Comparison of ENCODE assay signal across 2 cellular contexts in genomic region chr13:112723771-112724170, GRCh38.
TF ChIP-seq lines count a peak whose summit lies in the region.

No MANE protein-coding gene starts in this region.

TF ChIP-seq in endothelial cell of umbilical vein, 7 proteins besides CTCF, POLR2A, EP300 and RAD21 (continued from another document):
- TF ChIP-seq POLR2AphosphoS5 (IDR thresholded peaks at IDR 0.05; ENCODE audit: insufficient read depth, low read depth, low read length), result no peak
- TF ChIP-seq FOS (IDR thresholded peaks at IDR 0.05; ENCODE audit: borderline replicate concordance, insufficient read depth, low read length), result no peak
- no peak for TF ChIP-seq MAX (IDR thresholded peaks at IDR 0.05; ENCODE audit: insufficient read depth, insufficient read length)
- no peak for TF ChIP-seq MYC (IDR thresholded peaks at IDR 0.05; ENCODE audit: low read depth, low read length)
- TF ChIP-seq JUN (IDR thresholded peaks at IDR 0.05; ENCODE audit: borderline replicate concordance, insufficient read depth, insufficient read length, low read depth), result no peak
- TF ChIP-seq GATA2 (IDR thresholded peaks at IDR 0.05; ENCODE audit: insufficient read depth, insufficient read length, low read depth, low read length), result no peak
TF ChIP-seq in endothelial cell of umbilical vein: peak in this region for 0.

TF ChIP-seq in SK-N-SH, 30 proteins besides CTCF, POLR2A, EP300 and RAD21 (continued from another document):
- TF ChIP-seq MAX (IDR thresholded peaks at IDR 0.05; ENCODE audit: low read depth), result no peak
- no peak for TF ChIP-seq NRF1 (IDR thresholded peaks at IDR 0.05; ENCODE audit: low read depth, low read length)
- no peak for TF ChIP-seq NFIC (IDR thresholded peaks at IDR 0.05; ENCODE audit: borderline replicate concordance)
- TF ChIP-seq FOXJ3 (CRISPR knock-in tag; IDR thresholded peaks at IDR 0.05), result no peak
- no peak for TF ChIP-seq SIN3A (IDR thresholded peaks at IDR 0.05; ENCODE audit: borderline replicate concordance, low read depth, low read length)
- no peak for TF ChIP-seq MEF2A (IDR thresholded peaks at IDR 0.05; ENCODE audit: borderline replicate concordance, low read depth)
- TF ChIP-seq, protein P1, sequence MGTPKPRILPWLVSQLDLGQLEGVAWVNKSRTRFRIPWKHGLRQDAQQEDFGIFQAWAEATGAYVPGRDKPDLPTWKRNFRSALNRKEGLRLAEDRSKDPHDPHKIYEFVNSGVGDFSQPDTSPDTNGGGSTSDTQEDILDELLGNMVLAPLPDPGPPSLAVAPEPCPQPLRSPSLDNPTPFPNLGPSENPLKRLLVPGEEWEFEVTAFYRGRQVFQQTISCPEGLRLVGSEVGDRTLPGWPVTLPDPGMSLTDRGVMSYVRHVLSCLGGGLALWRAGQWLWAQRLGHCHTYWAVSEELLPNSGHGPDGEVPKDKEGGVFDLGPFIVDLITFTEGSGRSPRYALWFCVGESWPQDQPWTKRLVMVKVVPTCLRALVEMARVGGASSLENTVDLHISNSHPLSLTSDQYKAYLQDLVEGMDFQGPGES (IDR thresholded peaks at IDR 0.05; ENCODE audit: low read depth, low read length), result no peak
- no peak for TF ChIP-seq YY1 (IDR thresholded peaks at IDR 0.05; ENCODE audit: low read depth)
- no peak for TF ChIP-seq FOSL2 (IDR thresholded peaks at IDR 0.05; ENCODE audit: borderline replicate concordance, low read depth)
- TF ChIP-seq RFX5 (IDR thresholded peaks at IDR 0.05; ENCODE audit: low read length), result no peak
- no peak for TF ChIP-seq RCOR1 (IDR thresholded peaks at IDR 0.05; ENCODE audit: low read length)
- no peak for TF ChIP-seq GABPA (IDR thresholded peaks at IDR 0.05; ENCODE audit: low read depth)
- TF ChIP-seq JUND (IDR thresholded peaks at IDR 0.05), result no peak
- TF ChIP-seq GATA2 (CRISPR knock-in tag; IDR thresholded peaks at IDR 0.05), result no peak
- TF ChIP-seq TCF12 (IDR thresholded peaks at IDR 0.05), result no peak
- no peak for TF ChIP-seq POLR2AphosphoS5 (IDR thresholded peaks at IDR 0.05; ENCODE audit: low read depth, low read length)
- TF ChIP-seq, protein P2, sequence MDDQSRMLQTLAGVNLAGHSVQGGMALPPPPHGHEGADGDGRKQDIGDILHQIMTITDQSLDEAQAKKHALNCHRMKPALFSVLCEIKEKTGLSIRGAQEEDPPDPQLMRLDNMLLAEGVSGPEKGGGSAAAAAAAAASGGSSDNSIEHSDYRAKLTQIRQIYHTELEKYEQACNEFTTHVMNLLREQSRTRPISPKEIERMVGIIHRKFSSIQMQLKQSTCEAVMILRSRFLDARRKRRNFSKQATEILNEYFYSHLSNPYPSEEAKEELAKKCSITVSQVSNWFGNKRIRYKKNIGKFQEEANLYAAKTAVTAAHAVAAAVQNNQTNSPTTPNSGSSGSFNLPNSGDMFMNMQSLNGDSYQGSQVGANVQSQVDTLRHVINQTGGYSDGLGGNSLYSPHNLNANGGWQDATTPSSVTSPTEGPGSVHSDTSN (IDR thresholded peaks at IDR 0.05), result no peak
- TF ChIP-seq RXRA (IDR thresholded peaks at IDR 0.05; ENCODE audit: borderline replicate concordance, low read depth), result no peak
